17 cellular contexts compared by ENCODE assay signal in genomic region chr6:34352305-34352937, GRCh38. TPM values are rescaled to one million over a fixed set of nuclear protein-coding genes. Genes with fewer than 3 reads are reported as not detected.
DNase-seq lines count a peak whose midpoint lies in the region; ATAC-seq and TF ChIP-seq lines count a peak whose summit lies in the region.
"Had no signal": no experiment of that assay in that cellular context is flagged by ENCODE, and none has a peak within 500 bp of the region (broad histone marks: within the 10 kb centered on the region; RNA-seq: fewer than 3 reads in every experiment).

No MANE protein-coding gene starts in this region.

- H3K27ac ChIP-seq in right atrium auricular region (peak overlapping the region; percentile 9 to 29), right cardiac atrium (ENCODE audit: low read length) (no peak overlapping the region), adrenal gland (peak overlapping the region in 3 of 5 donors; percentile 17 to 43 (median 24))
- H3K27ac ChIP-seq: body of pancreas, pancreas had no signal

- TF ChIP-seq POLR2A in adrenal gland (IDR thresholded peaks at IDR 0.05), result no peak

- H3K9me3 ChIP-seq in right atrium auricular region (no peaks in the 10 kb centered on the region), right cardiac atrium (ENCODE audit: control insufficient read depth, low read length) (no peaks in the 10 kb centered on the region), adrenal gland (replicated peaks in 1 of 3) (no peaks in the 10 kb centered on the region)
- H3K9me3 ChIP-seq: body of pancreas, pancreas had no signal

- no peak overlapping the region for H3K4me3 ChIP-seq in right atrium auricular region
- no peak overlapping the region for H3K4me3 ChIP-seq in right cardiac atrium (ENCODE audit: low read length)
- H3K4me3 ChIP-seq in adrenal gland, result no peak overlapping the region
- no peak overlapping the region for H3K4me3 ChIP-seq in foreskin fibroblast (ENCODE audit: low read depth in 1 of 2, low read length in 2 of 2)
- H3K4me3 ChIP-seq: body of pancreas, pancreas had no signal

- no peaks in the 10 kb centered on the region for H3K27me3 ChIP-seq in right atrium auricular region
- no peaks in the 10 kb centered on the region for H3K27me3 ChIP-seq in right cardiac atrium (ENCODE audit: control insufficient read depth, insufficient read depth)
- no peaks in the 10 kb centered on the region for H3K27me3 ChIP-seq in adrenal gland
- H3K27me3 ChIP-seq: body of pancreas, pancreas had no signal

- 99% methylated on average over 2 of the region's 2 CpGs for WGBS in right cardiac atrium
- WGBS in adrenal gland, 4 donors, result 79 to 92% (median 83%) methylated on average over 2 of the region's 2 CpGs

- ATAC-seq in right cardiac atrium, result no peak
- ATAC-seq in GM19397 (IDR thresholded peaks at IDR 0.05; ENCODE audit: unreplicated experiment), result no peak
- ATAC-seq: activated CD4-positive, CD25-positive, alpha-beta regulatory T cell treated with anti-CD3 and anti-CD28 coated beads, Interleukin-2, amount 50 U/mL, for 24 hours; body of pancreas; T-helper 17 cell had no signal

- H3K36me3 ChIP-seq in right atrium auricular region (no peaks in the 10 kb centered on the region), adrenal gland (replicated peaks in 1 of 2) (no peaks in the 10 kb centered on the region)
- H3K36me3 ChIP-seq: pancreas had no signal

- intact Hi-C loops in right cardiac atrium (cut with DNase I), result no loop called here
- intact Hi-C loops in adrenal gland (cut with DNase I), result no loop called here

- H3K4me1 ChIP-seq in right atrium auricular region, result peaks cover 0 to 35% of the 10 kb centered on the region in 2 donors
- H3K4me1 ChIP-seq in right cardiac atrium (ENCODE audit: control insufficient read depth, insufficient read depth, low read length), result peaks cover 4% of the 10 kb centered on the region
- peaks cover 9 to 27% of the 10 kb centered on the region in 2 donors for H3K4me1 ChIP-seq in adrenal gland (replicated peaks in 1 of 2)

- no peak for DNase-seq in right atrium auricular region (ENCODE audit: low spot score)
- DNase-seq in right cardiac atrium, result no peak
- peak in 1 of 7 donors; percentile 32 for DNase-seq in adrenal gland
- DNase-seq in foreskin fibroblast, result peak; percentile 28 to 47
- no peak for DNase-seq in NCI-H1105 (lab: John Stamatoyannopoulos, UW)
- DNase-seq in NCI-H2029 treated with DMSO at 0.1 percent for 48 hours (lab: John Stamatoyannopoulos, UW), result no peak
- no peak for DNase-seq in activated CD4-positive, alpha-beta T cell treated with anti-CD3 and anti-CD28 coated beads for 4 hours
- DNase-seq: activated gamma-delta T cell treated with Interleukin-2 at 50 U/mL for 16 hours; body of pancreas; hypothalamus; NCI-H1694; pancreas; SHP77; stimulated activated naive CD4-positive, alpha-beta T cell; T-helper 17 cell had no signal

- TF ChIP-seq CTCF in right atrium auricular region (IDR thresholded peaks at IDR 0.05), result no peak
- no peak for TF ChIP-seq CTCF in adrenal gland (IDR thresholded peaks at IDR 0.05)
- no peak for TF ChIP-seq CTCF in foreskin fibroblast (IDR thresholded peaks at IDR 0.05; ENCODE audit: low read depth, low read length)

RNA-seq across cellular contexts. Expression of gene NUDT3, which starts 40.0 kb away (rescaled TPM):
- 10 to 100 TPM; 47.2 to 53.5 TPM for total RNA-seq in right atrium auricular region
- total RNA-seq in right cardiac atrium, result 10 to 100 TPM; 44.6 to 67.1 (median 51.9) TPM
- 22.0 TPM for polyA plus RNA-seq in right cardiac atrium
- total RNA-seq in adrenal gland, result 10 to 100 TPM; 34.3 to 56.3 (median 45.6) TPM
- polyA plus RNA-seq in adrenal gland, result 10 to 100 TPM; 18.2 to 24.2 (median 22.9) TPM

Comparison
In these comparisons a context has a peak if more than half of its experiments do, and no peak if none do; other contexts are left out.
1. DNase-seq: peak in foreskin fibroblast (2 of 2); none in right atrium auricular region (single experiment), right cardiac atrium (0 of 3), NCI-H1105 (single experiment), NCI-H2029 treated with DMSO at 0.1 percent for 48 hours (single experiment) and activated CD4-positive, alpha-beta T cell treated with anti-CD3 and anti-CD28 coated beads for 4 hours (0 of 2).